15 cellular contexts compared by ENCODE assay signal in the genomic region with DNA sequence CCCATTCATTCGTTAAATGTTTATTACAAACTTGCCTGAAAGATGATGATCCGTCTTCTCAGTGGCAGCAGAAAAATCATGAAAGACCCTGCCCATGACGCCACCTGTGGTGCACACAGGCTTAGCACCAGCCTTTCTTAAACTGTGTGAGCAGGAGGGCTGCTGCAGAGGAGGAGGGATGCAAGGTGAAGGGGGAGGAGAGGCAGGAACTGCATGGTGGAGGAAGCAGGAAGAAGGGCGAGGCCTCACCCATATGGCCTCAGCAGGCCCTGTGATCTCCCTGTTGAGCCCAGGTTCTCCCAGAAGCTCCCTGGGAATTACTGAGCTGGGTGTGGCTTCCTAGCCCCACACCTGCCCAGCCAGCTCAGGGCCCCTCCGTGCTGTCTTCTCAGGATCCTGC. TPM values are rescaled to one million over a fixed set of nuclear protein-coding genes. Genes with fewer than 3 reads are reported as not detected.
DNase-seq lines count a peak whose midpoint lies in the region; ATAC-seq, FAIRE-seq and TF ChIP-seq lines count a peak whose summit lies in the region.
"Had no signal": no experiment of that assay in that cellular context is flagged by ENCODE, and none has a peak within 500 bp of the region (broad histone marks: within the 10 kb centered on the region; RNA-seq: fewer than 3 reads in every experiment).

No MANE protein-coding gene starts in this region.

- BruUV-seq in MCF 10A (replicated peaks; lab: Mats Ljungman, UMichigan): no TSS peak

- ATAC-seq in HG03159 (IDR thresholded peaks at IDR 0.05; ENCODE audit: unreplicated experiment): no peak
- ATAC-seq in stimulated activated memory B cell treated with anti-CD40 and anti-IgM and Interleukin-4, amounts not matched to agents 10 μg/mL and 1 μg/mL and 100 μg/mL, for 72 hours: no peak
- ATAC-seq: activated T-cell treated with anti-CD3 and anti-CD28 coated beads, Interleukin-2, amount 50 U/mL, for 72 hours; body of pancreas had no signal

- no peaks in the 10 kb centered on the region for H3K9me3 Mint-ChIP-seq in MCF 10A (ENCODE audit: unreplicated experiment)
- no peaks in the 10 kb centered on the region for H3K9me3 Mint-ChIP-seq in stimulated activated memory B cell treated with anti-CD40 and anti-IgM and Interleukin-4, amounts not matched to agents 10 μg/mL and 1 μg/mL and 100 μg/mL, for 72 hours
- H3K9me3 Mint-ChIP-seq: activated T-cell treated with anti-CD3 and anti-CD28 coated beads, Interleukin-2, amount 50 U/mL, for 72 hours had no signal

- TF ChIP-seq POLR2A in breast epithelium (IDR thresholded peaks at IDR 0.05) (no peak), erythroblast (IDR thresholded peaks at IDR 0.05; ENCODE audit: low read length) (no peak)

- no peak for FAIRE-seq in frontal cortex (lab: Jason Lieb, UNC)
- FAIRE-seq: endometrium had no signal

- no peak overlapping the region for H3K27ac Mint-ChIP-seq in MCF 10A (ENCODE audit: low read depth, unreplicated experiment)
- no peak overlapping the region for H3K27ac Mint-ChIP-seq in stimulated activated memory B cell treated with anti-CD40 and anti-IgM and Interleukin-4, amounts not matched to agents 10 μg/mL and 1 μg/mL and 100 μg/mL, for 72 hours
- H3K27ac Mint-ChIP-seq: activated T-cell treated with anti-CD3 and anti-CD28 coated beads, Interleukin-2, amount 50 U/mL, for 72 hours had no signal

- H3K36me3 ChIP-seq in breast epithelium: no peaks in the 10 kb centered on the region
- H3K36me3 ChIP-seq: BLaER1 treated with 17β-estradiol and CSF1 and Interleukin-3, amounts not matched to agents 10 nM and 100 nM; thyroid gland had no signal

- peaks cover 32% of the 10 kb centered on the region for H3K4me1 Mint-ChIP-seq in MCF 10A (ENCODE audit: insufficient read depth, unreplicated experiment)
- peaks cover 53% of the 10 kb centered on the region for H3K4me1 Mint-ChIP-seq in stimulated activated memory B cell treated with anti-CD40 and anti-IgM and Interleukin-4, amounts not matched to agents 10 μg/mL and 1 μg/mL and 100 μg/mL, for 72 hours

- H3K4me1 ChIP-seq in breast epithelium: no peaks in the 10 kb centered on the region

- H3K27me3 Mint-ChIP-seq in MCF 10A (ENCODE audit: insufficient read depth, unreplicated experiment): no peaks in the 10 kb centered on the region
- peaks cover 5% of the 10 kb centered on the region for H3K27me3 Mint-ChIP-seq in stimulated activated memory B cell treated with anti-CD40 and anti-IgM and Interleukin-4, amounts not matched to agents 10 μg/mL and 1 μg/mL and 100 μg/mL, for 72 hours

- POLR2A ChIA-PET in MCF 10A (lab: Yijun Ruan, JAX): interaction anchor here (4.9 kb wide), 1 partner anchor 137 kb away, joined by 19 read pairs; no protein-coding TSS in a partner anchor

- TF ChIP-seq CTCF in MCF 10A (IDR thresholded peaks at IDR 0.05; ENCODE audit: unreplicated experiment): no peak
- TF ChIP-seq CTCF in breast epithelium (IDR thresholded peaks at IDR 0.05): no peak

- CTCF ChIA-PET in MCF 10A (lab: Yijun Ruan, JAX): interaction anchor here (0.7 to 24.4 kb wide), 11 partner anchors 10 to 381 kb away, joined by 3 to 682 read pairs (median 13); partner anchors contain the start of gene RD3

- H3K9me3 ChIP-seq in breast epithelium: no peaks in the 10 kb centered on the region
- H3K9me3 ChIP-seq: BLaER1 treated with 17β-estradiol and CSF1 and Interleukin-3, amounts not matched to agents 10 nM and 100 nM; body of pancreas; thyroid gland had no signal

- H3K36me3 Mint-ChIP-seq in MCF 10A (ENCODE audit: insufficient read depth, unreplicated experiment): no peaks in the 10 kb centered on the region
- H3K36me3 Mint-ChIP-seq in stimulated activated memory B cell treated with anti-CD40 and anti-IgM and Interleukin-4, amounts not matched to agents 10 μg/mL and 1 μg/mL and 100 μg/mL, for 72 hours: no peaks in the 10 kb centered on the region

- intact Hi-C loops in MCF 10A (cut with micrococcal nuclease) (no loop called here), breast epithelium (cut with DNase I; ENCODE audit: low total_unique reads) (no loop called here)

- H3K27me3 ChIP-seq in breast epithelium: no peaks in the 10 kb centered on the region
- H3K27me3 ChIP-seq: body of pancreas, thyroid gland had no signal

- DNase-seq in MCF 10A (ENCODE audit: unreplicated experiment) (peak; percentile 43), breast epithelium (ENCODE audit: low spot score in 2 of 2) (no peak), NCI-H226 (peak; percentile 5), epithelial cell of prostate (ENCODE audit: low read depth, low spot score) (no peak), erythroblast (lab: John Stamatoyannopoulos, UW) (no peak), frontal cortex (ENCODE audit: low spot score in 2 of 2) (no peak)
- DNase-seq: activated T-cell treated with anti-CD3 and anti-CD28 coated beads, Interleukin-2, amount 50 U/mL, for 72 hours; body of pancreas; NCI-H1048; OCI-M1; thyroid gland had no signal

- no peak overlapping the region for H3K27ac ChIP-seq in breast epithelium
- peak overlapping the region; percentile 21 for H3K27ac ChIP-seq in epithelial cell of prostate
- H3K27ac ChIP-seq: BLaER1 treated with 17β-estradiol and CSF1 and Interleukin-3, amounts not matched to agents 10 nM and 100 nM; body of pancreas; thyroid gland had no signal

- H3K4me3 Mint-ChIP-seq in MCF 10A (ENCODE audit: unreplicated experiment): no peak overlapping the region
- H3K4me3 Mint-ChIP-seq in stimulated activated memory B cell treated with anti-CD40 and anti-IgM and Interleukin-4, amounts not matched to agents 10 μg/mL and 1 μg/mL and 100 μg/mL, for 72 hours: no peak overlapping the region

- no peak overlapping the region for H3K4me3 ChIP-seq in breast epithelium
- H3K4me3 ChIP-seq: BLaER1 treated with 17β-estradiol and CSF1 and Interleukin-3, amounts not matched to agents 10 nM and 100 nM; body of pancreas; thyroid gland had no signal

RNA-seq across cellular contexts. Expression of gene RD3, which starts 25.0 kb away (rescaled TPM):
- total RNA-seq in MCF 10A (2022) (not detected in 2 replicates), breast epithelium (under 1 TPM in 2 of 3 donors, not detected in 1; 0.15 to 0.32 TPM), frontal cortex (not detected)
- total RNA-seq: activated T-cell treated with anti-CD3 and anti-CD28 coated beads, Interleukin-2, amount 50 U/mL, for 72 hours; body of pancreas; thyroid gland had no signal

Comparison
In these comparisons a context has a peak if more than half of its experiments do, and no peak if none do; other contexts are left out.
1. DNase-seq: peak in MCF 10A (single experiment) and NCI-H226 (single experiment); none in breast epithelium (0 of 2), epithelial cell of prostate (single experiment), erythroblast (0 of 2) and frontal cortex (0 of 2).